In the genomic region with DNA sequence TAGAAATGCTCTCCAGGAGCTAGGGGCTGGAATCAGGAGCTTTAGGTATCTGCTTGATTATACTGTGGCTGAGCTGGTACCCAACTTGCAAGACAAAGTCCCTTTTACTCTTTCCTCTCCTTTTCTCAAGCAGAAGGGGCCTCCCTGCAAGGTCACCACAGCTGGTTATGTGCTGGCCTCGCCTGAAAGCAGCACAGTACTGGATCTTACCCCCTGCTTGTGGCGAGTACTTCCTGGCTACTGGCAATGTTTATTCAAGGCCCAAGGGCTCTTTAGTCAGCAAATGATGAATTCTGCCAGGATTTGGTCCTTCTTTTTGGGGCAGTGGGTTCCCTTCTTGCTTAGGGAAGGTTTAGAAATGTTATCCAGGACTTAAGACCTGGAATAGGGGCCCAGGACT, we compare ENCODE assay signal across 22 cellular contexts.
"Had no signal": no experiment of that assay in that cellular context is flagged by ENCODE, and none has a peak within 500 bp of the region (broad histone marks: within the 10 kb centered on the region; RNA-seq: fewer than 3 reads in every experiment).

No MANE protein-coding gene starts in this region.

- H3K27me3 Mint-ChIP-seq: activated CD4-positive, alpha-beta memory T cell treated with anti-CD3 and anti-CD28 coated beads, Interleukin-2, amount 10 ng/mL, durations not matched to agents 7 days and 5 days; activated CD4-positive, alpha-beta T cell treated with anti-CD3 and anti-CD28 coated beads, Interleukin-2, amount 10 ng/mL, durations not matched to agents 24 days and 14 days; activated T-helper 17 cell treated with anti-CD3 and anti-CD28 coated beads, Interleukin-2, amount 50 U/mL, for 72 hours; naive thymus-derived CD8-positive, alpha-beta T cell; stimulated activated naive CD8-positive, alpha-beta T cell treated with anti-CD3 and anti-CD28 coated beads, Interleukin-15, amount 100 ng/mL, for 72 hours had no signal

- H3K9me3 ChIP-seq: pancreas had no signal

- H3K27me3 ChIP-seq: brain microvascular endothelial cell, pancreas, suprapubic skin, tibial nerve had no signal

- H3K4me3 Mint-ChIP-seq: activated CD4-positive, alpha-beta memory T cell treated with anti-CD3 and anti-CD28 coated beads, Interleukin-2, amount 10 ng/mL, durations not matched to agents 7 days and 5 days; activated CD4-positive, alpha-beta T cell treated with anti-CD3 and anti-CD28 coated beads, Interleukin-2, amount 10 ng/mL, durations not matched to agents 24 days and 14 days; activated T-helper 17 cell treated with anti-CD3 and anti-CD28 coated beads, Interleukin-2, amount 50 U/mL, for 72 hours; naive thymus-derived CD8-positive, alpha-beta T cell; stimulated activated naive CD8-positive, alpha-beta T cell treated with anti-CD3 and anti-CD28 coated beads, Interleukin-15, amount 100 ng/mL, for 72 hours had no signal

- H3K27ac Mint-ChIP-seq: activated CD4-positive, alpha-beta memory T cell treated with anti-CD3 and anti-CD28 coated beads, Interleukin-2, amount 10 ng/mL, durations not matched to agents 7 days and 5 days; activated CD4-positive, alpha-beta T cell treated with anti-CD3 and anti-CD28 coated beads, Interleukin-2, amount 10 ng/mL, durations not matched to agents 24 days and 14 days; activated naive CD4-positive, alpha-beta T cell treated with anti-CD3 and anti-CD28 coated beads, Interleukin-2, amount 50 U/mL, for 72 hours; activated T-helper 17 cell treated with anti-CD3 and anti-CD28 coated beads, Interleukin-2, amount 50 U/mL, for 72 hours; naive thymus-derived CD8-positive, alpha-beta T cell; stimulated activated naive CD8-positive, alpha-beta T cell treated with anti-CD3 and anti-CD28 coated beads, Interleukin-15, amount 100 ng/mL, for 72 hours had no signal

- ATAC-seq: activated CD4-positive, CD25-positive, alpha-beta regulatory T cell treated with anti-CD3 and anti-CD28 coated beads, Interleukin-2, amount 50 U/mL, for 24 hours; activated naive CD4-positive, alpha-beta T cell treated with anti-CD3 and anti-CD28 coated beads, Interleukin-2, amount 50 U/mL, for 72 hours; activated T-helper 17 cell treated with anti-CD3 and anti-CD28 coated beads, Interleukin-2, amount 50 U/mL, for 72 hours; esophagus mucosa; naive thymus-derived CD8-positive, alpha-beta T cell; pancreas; right cardiac atrium; stimulated activated naive CD8-positive, alpha-beta T cell treated with anti-CD3 and anti-CD28 coated beads, Interleukin-15, amount 100 ng/mL, for 72 hours had no signal

- DNase-seq: activated CD4-positive, alpha-beta memory T cell treated with anti-CD3 and anti-CD28 coated beads, Interleukin-2, amount 10 ng/mL, durations not matched to agents 7 days and 5 days; activated CD4-positive, alpha-beta T cell treated with anti-CD3 and anti-CD28 coated beads, Interleukin-2, amount 10 ng/mL, durations not matched to agents 24 days and 14 days; activated T-cell treated with anti-CD3 and anti-CD28 coated beads, Interleukin-2, amount 50 U/mL, for 1 hour; aorta; brain microvascular endothelial cell; central memory CD4-positive, alpha-beta T cell; effector memory CD4-positive, alpha-beta T cell; foreskin melanocyte; kidney; naive thymus-derived CD8-positive, alpha-beta T cell; pancreas; right cardiac atrium; stimulated activated CD4-positive, alpha-beta T cell treated with anti-CD3 and anti-CD28 coated beads, Interleukin-12 subunit alpha, Interleukin-12 subunit beta, amount 100 ng/mL, for 4 hours; stimulated activated CD4-positive, alpha-beta T cell treated with anti-CD3 and anti-CD28 coated beads, Interleukin-4, amount 100 ng/mL, for 4 hours; stimulated activated naive CD8-positive, alpha-beta T cell treated with anti-CD3 and anti-CD28 coated beads, Interleukin-15, amount 100 ng/mL, for 72 hours had no signal

- H3K27ac ChIP-seq: brain microvascular endothelial cell, pancreas, suprapubic skin, tibial nerve had no signal

- H3K9me3 Mint-ChIP-seq: activated T-helper 17 cell treated with anti-CD3 and anti-CD28 coated beads, Interleukin-2, amount 50 U/mL, for 72 hours had no signal

- H3K4me1 ChIP-seq: pancreas had no signal

- H3K36me3 ChIP-seq: brain microvascular endothelial cell, pancreas, suprapubic skin, tibial nerve had no signal

- H3K4me3 ChIP-seq: lung, pancreas, suprapubic skin, tibial nerve had no signal
